1 cellular context compared by ENCODE assay signal in genomic region chr17:35449371-35449931, GRCh38.
A peak's percentile ranks its signal among the peaks of the same experiment; 100 is the strongest.
TF ChIP-seq lines count a peak whose summit lies in the region.

No MANE protein-coding gene starts in this region.

TF ChIP-seq in H1, 55 proteins besides CTCF, POLR2A, EP300 and RAD21 (continued from another document):
- TF ChIP-seq TAF1 (IDR thresholded peaks at IDR 0.05; ENCODE audit: low read depth, low read length) (0 out of 2 replicates have a peak, but pooled peaks have one; percentile 16), HDAC6 (IDR thresholded peaks at IDR 0.05; ENCODE audit: low read depth, low read length) (no peak)
